19 cellular contexts compared by ENCODE assay signal in the genomic region with DNA sequence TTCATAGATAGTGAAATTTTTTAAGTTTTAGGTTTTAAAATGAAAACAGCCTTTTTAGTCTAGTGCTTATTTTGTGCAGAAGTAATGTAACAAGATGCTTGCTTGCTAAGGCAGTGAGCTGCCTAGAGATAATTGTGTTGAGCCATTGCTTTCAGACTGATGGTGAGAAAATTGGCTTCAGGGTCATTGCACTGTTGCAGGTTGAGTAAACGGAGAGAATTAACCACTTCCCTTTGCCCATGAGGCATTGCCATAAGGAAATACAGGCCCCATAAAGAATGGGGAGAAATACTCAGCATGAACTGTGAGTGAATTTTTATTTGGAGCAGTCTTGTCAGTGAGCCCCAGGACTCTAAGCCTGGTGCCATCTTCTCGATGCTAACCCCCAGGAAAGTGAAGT.
A peak's percentile ranks its signal among the peaks of the same experiment; 100 is the strongest.
DNase-seq lines count a peak whose midpoint lies in the region; ATAC-seq, FAIRE-seq and TF ChIP-seq lines count a peak whose summit lies in the region.
"Had no signal": no experiment of that assay in that cellular context is flagged by ENCODE, and none has a peak within 500 bp of the region (broad histone marks: within the 10 kb centered on the region; RNA-seq: fewer than 3 reads in every experiment).

No MANE protein-coding gene starts in this region.

- TF ChIP-seq POLR2A in HepG2 (IDR thresholded peaks at IDR 0.05; ENCODE audit: insufficient read depth in 1 of 2, low read depth in 2 of 2, low read length in 2 of 2), result no peak

- CTCF ChIA-PET in PC-3 (lab: Charles Lee), result no interaction called here
- CTCF ChIA-PET in HepG2 (lab: Yijun Ruan, JAX; ENCODE audit: low intra/inter-chr PET ratio, low total read pairs), result no interaction called here

- H3K4me2 ChIP-seq in PC-3 (ENCODE audit: low read length) (no peak overlapping the region), HepG2 (ENCODE audit: low read depth, low read length) (no peak overlapping the region)
- H3K4me2 ChIP-seq: neural progenitor cell had no signal

- DNase-seq in AML-193 (lab: John Stamatoyannopoulos, UW) (peak; percentile 61 to 64), KBM-7 (peak; percentile 22), PC-3 (no peak), HepG2 (ENCODE audit: low spot score) (no peak), NCI-H2171 treated with DMSO at 0.1 percent for 48 hours (lab: John Stamatoyannopoulos, UW) (no peak), C1 segment of cervical spinal cord (lab: John Stamatoyannopoulos, UW) (no peak)
- DNase-seq: activated CD4-positive, alpha-beta T cell treated with anti-CD3 and anti-CD28 coated beads, Interleukin-2, amount 50 U/mL, for 1 hour; H7; NK-92 treated with Interleukin-12 subunit alpha and Interleukin-12 subunit beta, amount 100 ng/mL, for 24 hours; SJCRH30; substantia nigra; T-helper 9 cell had no signal

- peaks cover 3% of the 10 kb centered on the region; the same call in 1 of the 2 replicates for H4K20me1 ChIP-seq in PC-3 (ENCODE audit: low read length)
- peaks cover 7% of the 10 kb centered on the region; the same call in 1 of the 2 replicates for H4K20me1 ChIP-seq in HepG2 (ENCODE audit: insufficient read depth, low read length)

- no peaks in the 10 kb centered on the region; the same call in 1 of the 2 replicates for H3K79me2 ChIP-seq in PC-3 (ENCODE audit: low read length)
- H3K79me2 ChIP-seq in HepG2 (ENCODE audit: insufficient read depth, low read length), result no peaks in the 10 kb centered on the region

- H3K4me1 ChIP-seq in PC-3 (ENCODE audit: insufficient read depth, low read length) (no peaks in the 10 kb centered on the region), HepG2 (ENCODE audit: insufficient read depth, low read length) (peaks cover 22% of the 10 kb centered on the region; the same call in 1 of the 2 replicates)

- WGBS in HepG2 (ENCODE audit: low lambda C conversion rate), result 91% methylated on average over 2 of the region's 2 CpGs

- ATAC-seq in PC-3 (peak; percentile 27; the same call in 1 of the 2 replicates), HepG2 (no peak), HG03439 (IDR thresholded peaks at IDR 0.05; ENCODE audit: unreplicated experiment) (no peak), GM21529 (IDR thresholded peaks at IDR 0.05; ENCODE audit: unreplicated experiment) (no peak)

- intact Hi-C loops in PC-3 (cut with micrococcal nuclease), result no loop called here
- intact Hi-C loops in HepG2 (cut with micrococcal nuclease; ENCODE audit: unreplicated experiment), result no loop called here

- H3K4me3 ChIP-seq in PC-3 (ENCODE audit: low read length) (no peak overlapping the region), HepG2 (replicated peaks in 1 of 3; ENCODE audit: insufficient read depth in 1 of 3, low read depth in 2 of 3, low read length in 3 of 3) (no peak overlapping the region)
- H3K4me3 ChIP-seq: neural progenitor cell, right atrium auricular region, SJCRH30 had no signal

- no TSS peak for BruUV-seq in PC-3 (replicated peaks; lab: Mats Ljungman, UMichigan)
- TSS peak; percentile 3 for BruUV-seq in HepG2 (replicated peaks; lab: Mats Ljungman, UMichigan)

- H3K27ac ChIP-seq in PC-3 (ENCODE audit: low read length) (no peak overlapping the region), HepG2 (ENCODE audit: extremely low read length, insufficient read depth, low read length) (no peak overlapping the region)
- H3K27ac ChIP-seq: neural progenitor cell, right atrium auricular region, SJCRH30 had no signal

- TF ChIP-seq EP300 in HepG2 (IDR thresholded peaks at IDR 0.05; ENCODE audit: low read depth in 2 of 2, low read length in 2 of 2), result no peak
- no peak for TF ChIP-seq EP300 in HepG2 (CRISPR knock-in tag; IDR thresholded peaks at IDR 0.05; ENCODE audit: borderline replicate concordance)

- TF ChIP-seq CTCF in PC-3 (conservative IDR thresholded peaks at IDR 0.05; ENCODE audit: low read depth, low read length), result no peak
- TF ChIP-seq CTCF in HepG2 (CRISPR knock-in tag; IDR thresholded peaks at IDR 0.05), result no peak

- in situ Hi-C loops in KBM-7 (cut with MboI; ENCODE audit: low pct_unique_long_range_greater_than_20kb, low sequenced_read_pairs) (no loop called here), HepG2 (cut with HindIII; ENCODE audit: extremely low pct_ligation_motif_present, low pct_unique_long_range_greater_than_20kb) (no loop called here)

- H3K27me3 ChIP-seq in PC-3 (ENCODE audit: low read length) (no peaks in the 10 kb centered on the region), HepG2 (ENCODE audit: control insufficient read depth in 1 of 2, insufficient read depth in 2 of 2, low read length in 2 of 2) (no peaks in the 10 kb centered on the region)
- H3K27me3 ChIP-seq: neural progenitor cell, right atrium auricular region, SJCRH30 had no signal

- H3K9me2 ChIP-seq in PC-3 (replicated peaks; ENCODE audit: low read length), result no peaks in the 10 kb centered on the region

- H3K36me3 ChIP-seq in PC-3 (ENCODE audit: low read depth, low read length) (peaks cover 30% of the 10 kb centered on the region), HepG2 (replicated peaks in 1 of 2; ENCODE audit: control insufficient read depth in 1 of 2, insufficient read depth in 2 of 2, low read length in 2 of 2) (peaks cover 20 to 86% of the 10 kb centered on the region in 2 experiments)
- H3K36me3 ChIP-seq: neural progenitor cell, right atrium auricular region had no signal

- H3K9me3 ChIP-seq in PC-3 (ENCODE audit: low read length) (no peaks in the 10 kb centered on the region), HepG2 (ENCODE audit: low read length) (no peaks in the 10 kb centered on the region)
- H3K9me3 ChIP-seq: right atrium auricular region, SJCRH30 had no signal

- no peak overlapping the region for H3K9ac ChIP-seq in PC-3 (ENCODE audit: low read length)
- H3K9ac ChIP-seq in HepG2 (ENCODE audit: insufficient read depth, low read depth, low read length), result no peak overlapping the region
- H3K9ac ChIP-seq: neural progenitor cell had no signal

- TF ChIP-seq RAD21 in HepG2 (CRISPR knock-in tag; IDR thresholded peaks at IDR 0.05), result no peak

- POLR2A ChIA-PET in PC-3 (lab: Charles Lee; ENCODE audit: unreplicated experiment) (no interaction called here), HepG2 (lab: Yijun Ruan, JAX) (no interaction called here)

- no peaks in the 10 kb centered on the region for H3F3A ChIP-seq in PC-3 (ENCODE audit: low read length, unreplicated experiment)

- no peak for FAIRE-seq in HepG2 (lab: Jason Lieb, UNC)
- FAIRE-seq: bronchial epithelial cell, D721Med, G401.6 had no signal

- no peak overlapping the region for H2AFZ ChIP-seq in PC-3 (ENCODE audit: low read length)
- no peak overlapping the region for H2AFZ ChIP-seq in HepG2 (ENCODE audit: low read length)
- H2AFZ ChIP-seq: neural progenitor cell had no signal

TF ChIP-seq in HepG2, 621 proteins besides CTCF, POLR2A, EP300 and RAD21:
- TF ChIP-seq NFKB2 (CRISPR knock-in tag; IDR thresholded peaks at IDR 0.05; ENCODE audit: borderline replicate concordance) (no peak), SRSF1 (optimal IDR thresholded peaks at IDR 0.05; ENCODE audit: low read depth, low read length) (no peak), GATAD2A (CRISPR knock-in tag; IDR thresholded peaks at IDR 0.05) (no peak), RNF2 (conservative IDR thresholded peaks at IDR 0.05; ENCODE audit: low read depth) (no peak), ZNF234 (CRISPR knock-in tag; conservative IDR thresholded peaks at IDR 0.05) (no peak), ARNT2 (CRISPR knock-in tag; IDR thresholded peaks at IDR 0.05; ENCODE audit: low read depth) (no peak), ZNF577 (CRISPR knock-in tag; IDR thresholded peaks at IDR 0.05; ENCODE audit: borderline replicate concordance, low read depth) (no peak)
- TF ChIP-seq, protein P1, sequence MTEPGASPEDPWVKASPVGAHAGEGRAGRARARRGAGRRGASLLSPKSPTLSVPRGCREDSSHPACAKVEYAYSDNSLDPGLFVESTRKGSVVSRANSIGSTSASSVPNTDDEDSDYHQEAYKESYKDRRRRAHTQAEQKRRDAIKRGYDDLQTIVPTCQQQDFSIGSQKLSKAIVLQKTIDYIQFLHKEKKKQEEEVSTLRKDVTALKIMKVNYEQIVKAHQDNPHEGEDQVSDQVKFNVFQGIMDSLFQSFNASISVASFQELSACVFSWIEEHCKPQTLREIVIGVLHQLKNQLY (CRISPR knock-in tag; IDR thresholded peaks at IDR 0.05), result no peak
- TF ChIP-seq, protein P2, sequence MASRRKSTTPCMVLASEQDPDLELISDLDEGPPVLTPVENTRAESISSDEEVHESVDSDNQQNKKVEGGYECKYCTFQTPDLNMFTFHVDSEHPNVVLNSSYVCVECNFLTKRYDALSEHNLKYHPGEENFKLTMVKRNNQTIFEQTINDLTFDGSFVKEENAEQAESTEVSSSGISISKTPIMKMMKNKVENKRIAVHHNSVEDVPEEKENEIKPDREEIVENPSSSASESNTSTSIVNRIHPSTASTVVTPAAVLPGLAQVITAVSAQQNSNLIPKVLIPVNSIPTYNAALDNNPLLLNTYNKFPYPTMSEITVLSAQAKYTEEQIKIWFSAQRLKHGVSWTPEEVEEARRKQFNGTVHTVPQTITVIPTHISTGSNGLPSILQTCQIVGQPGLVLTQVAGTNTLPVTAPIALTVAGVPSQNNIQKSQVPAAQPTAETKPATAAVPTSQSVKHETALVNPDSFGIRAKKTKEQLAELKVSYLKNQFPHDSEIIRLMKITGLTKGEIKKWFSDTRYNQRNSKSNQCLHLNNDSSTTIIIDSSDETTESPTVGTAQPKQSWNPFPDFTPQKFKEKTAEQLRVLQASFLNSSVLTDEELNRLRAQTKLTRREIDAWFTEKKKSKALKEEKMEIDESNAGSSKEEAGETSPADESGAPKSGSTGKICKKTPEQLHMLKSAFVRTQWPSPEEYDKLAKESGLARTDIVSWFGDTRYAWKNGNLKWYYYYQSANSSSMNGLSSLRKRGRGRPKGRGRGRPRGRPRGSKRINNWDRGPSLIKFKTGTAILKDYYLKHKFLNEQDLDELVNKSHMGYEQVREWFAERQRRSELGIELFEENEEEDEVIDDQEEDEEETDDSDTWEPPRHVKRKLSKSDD (CRISPR knock-in tag; IDR thresholded peaks at IDR 0.05; ENCODE audit: low read depth), result no peak

Comparison
In these comparisons a context has a peak if more than half of its experiments do, and no peak if none do; other contexts are left out.
1. DNase-seq: peak in AML-193 (2 of 2) and KBM-7 (single experiment); none in PC-3 (single experiment), HepG2 (single experiment), NCI-H2171 treated with DMSO at 0.1 percent for 48 hours (single experiment) and C1 segment of cervical spinal cord (0 of 14).